1 cellular context compared by ENCODE assay signal in the genomic region with DNA sequence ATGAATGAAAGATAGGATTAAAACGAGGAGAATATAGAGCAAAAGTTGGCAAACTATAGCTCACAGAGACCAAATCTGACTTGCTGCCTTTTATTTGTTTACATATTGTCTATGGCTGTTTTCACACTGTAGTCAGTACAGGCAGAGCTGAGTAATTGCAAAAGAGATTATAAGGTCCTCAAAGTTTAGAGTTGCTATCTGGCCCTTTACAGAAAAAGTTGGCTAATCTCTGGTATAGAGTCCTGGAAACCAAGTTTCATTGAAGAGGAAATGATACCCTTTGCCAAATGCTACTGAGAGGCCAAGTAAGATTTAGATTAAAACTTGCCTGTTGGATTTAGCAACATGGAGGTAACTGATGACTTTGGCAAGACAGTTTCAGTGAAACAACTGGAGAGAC.
TF ChIP-seq lines count a peak whose summit lies in the region.

No MANE protein-coding gene starts in this region.

TF ChIP-seq in SK-N-SH treated with all-trans-retinoic acid at 6 μM for 48 hours, 23 proteins besides CTCF, POLR2A, EP300 and RAD21 (continued from another document):
- TF ChIP-seq PPARA (CRISPR knock-in tag; IDR thresholded peaks at IDR 0.05; ENCODE audit: borderline replicate concordance) = no peak
- no peak for TF ChIP-seq TCF4 (CRISPR knock-in tag; IDR thresholded peaks at IDR 0.05; ENCODE audit: borderline replicate concordance)
- no peak for TF ChIP-seq ZNF565 (CRISPR knock-in tag; conservative IDR thresholded peaks at IDR 0.05; ENCODE audit: low read depth)
- TF ChIP-seq SNAI2 (CRISPR knock-in tag; IDR thresholded peaks at IDR 0.05) = no peak
- TF ChIP-seq PATZ1 (CRISPR knock-in tag; IDR thresholded peaks at IDR 0.05; ENCODE audit: borderline replicate concordance) = no peak
- TF ChIP-seq RARB (CRISPR knock-in tag; IDR thresholded peaks at IDR 0.05) = no peak
- TF ChIP-seq BACH2 (CRISPR knock-in tag; IDR thresholded peaks at IDR 0.05; ENCODE audit: borderline replicate concordance) = no peak
TF ChIP-seq in SK-N-SH treated with all-trans-retinoic acid at 6 μM for 48 hours: peak in this region for 0.
